ENCODE assay signal across 27 cellular contexts in genomic region chr7:4074994-4075393, GRCh38.
DNase-seq lines count a peak whose midpoint lies in the region; TF ChIP-seq lines count a peak whose summit lies in the region.
"Had no signal": no experiment of that assay in that cellular context is flagged by ENCODE, and none has a peak within 500 bp of the region (broad histone marks: within the 10 kb centered on the region; RNA-seq: fewer than 3 reads in every experiment).

No MANE protein-coding gene starts in this region.

- H3K4me3 Mint-ChIP-seq in Calu3 (ENCODE audit: low read depth, unreplicated experiment): no peak overlapping the region
- H3K4me3 Mint-ChIP-seq: CD4-positive, alpha-beta memory T cell; IgD-negative memory B cell; T-cell had no signal

- H3K4me1 Mint-ChIP-seq in Calu3 (ENCODE audit: low read depth, unreplicated experiment): no peaks in the 10 kb centered on the region
- H3K4me1 Mint-ChIP-seq: CD4-positive, alpha-beta memory T cell; IgD-negative memory B cell; T-cell had no signal

- no TSS peak for BruUV-seq in Calu3 (replicated peaks; lab: Mats Ljungman, UMichigan)

- DNase-seq in Calu3 (peak; percentile 65), D341Med (ENCODE audit: low spot score) (peak; percentile 13), WERI-Rb-1 (no peak), mucosa of gallbladder (ENCODE audit: low spot score) (peak; percentile 8)
- DNase-seq in activated CD4-positive, alpha-beta T cell treated with anti-CD3 and anti-CD28 coated beads for 4 hours: no peak
- no peak for DNase-seq in activated CD4-positive, CD25-positive, alpha-beta regulatory T cell treated with anti-CD3 and anti-CD28 coated beads, Interleukin-2, amount 50 U/mL, for 72 hours
- DNase-seq in activated naive CD4-positive, alpha-beta T cell (lab: John Stamatoyannopoulos, UW): no peak
- DNase-seq: C1 segment of cervical spinal cord; CD4-positive, alpha-beta memory T cell; COR-L47; DMS 273 treated with DMSO at 0.1 percent for 48 hours; DMS79; EL; GDM1; NCI-H1048; NCI-H1417 treated with DMSO at 0.1 percent for 48 hours; NCI-H1694 treated with DMSO at 0.1 percent for 48 hours; NCI-H2081; NCI-H524; NCI-H774; NK-92 treated with Interleukin-12 subunit alpha and Interleukin-12 subunit beta, amount 100 ng/mL, for 24 hours; PC-3; T-cell had no signal

- no peak overlapping the region for H3K4me3 ChIP-seq in WERI-Rb-1 (ENCODE audit: low read depth, low read length)
- H3K4me3 ChIP-seq: GM12878, HAP-1 had no signal

- intact Hi-C loops in Calu3 (cut with micrococcal nuclease; ENCODE audit: unreplicated experiment): no loop called here

- H3K27me3 Mint-ChIP-seq in Calu3 (ENCODE audit: unreplicated experiment): no peaks in the 10 kb centered on the region

- no peak overlapping the region for H3K27ac ChIP-seq in WERI-Rb-1
- H3K27ac ChIP-seq: KMS-11 had no signal

- no peaks in the 10 kb centered on the region for H3K27me3 ChIP-seq in WERI-Rb-1 (ENCODE audit: insufficient read depth, low read depth, severe bottlenecking)

- H3K9me3 Mint-ChIP-seq in Calu3 (ENCODE audit: low read depth, unreplicated experiment): no peaks in the 10 kb centered on the region
- H3K9me3 Mint-ChIP-seq: T-cell had no signal

- H3K27ac Mint-ChIP-seq in Calu3 (ENCODE audit: unreplicated experiment): no peak overlapping the region
- H3K27ac Mint-ChIP-seq: IgD-negative memory B cell, T-cell had no signal

- CTCF ChIA-PET in Calu3 (lab: Charles Lee): interaction anchor here (0.7 to 1.6 kb wide), 2 partner anchors 153 to 354 kb away, joined by 3 to 5 read pairs; no protein-coding TSS in a partner anchor

- no peaks in the 10 kb centered on the region; the same call in 1 of the 2 replicates for H3K36me3 ChIP-seq in WERI-Rb-1
- H3K36me3 ChIP-seq: HAP-1 had no signal

- H3K36me3 Mint-ChIP-seq in Calu3 (ENCODE audit: insufficient read depth, unreplicated experiment): no peaks in the 10 kb centered on the region
- H3K36me3 Mint-ChIP-seq: CD4-positive, alpha-beta memory T cell; IgD-negative memory B cell; T-cell had no signal

- peak; percentile 71 for TF ChIP-seq CTCF in Calu3 (IDR thresholded peaks at IDR 0.05; ENCODE audit: unreplicated experiment)
- 0 out of 2 replicates have a peak, but pooled peaks have one; percentile 3 for TF ChIP-seq CTCF in WERI-Rb-1 (IDR thresholded peaks at IDR 0.05; ENCODE audit: low read depth, low read length)

- no peaks in the 10 kb centered on the region for H3K9me3 ChIP-seq in WERI-Rb-1 (ENCODE audit: severe bottlenecking)
- H3K9me3 ChIP-seq: HAP-1 had no signal

Comparison
In these comparisons a context has a peak if more than half of its experiments do, and no peak if none do; other contexts are left out.
1. DNase-seq: peak in Calu3 (single experiment), D341Med (single experiment) and mucosa of gallbladder (single experiment); none in WERI-Rb-1 (single experiment), activated CD4-positive, alpha-beta T cell treated with anti-CD3 and anti-CD28 coated beads for 4 hours (0 of 2), activated CD4-positive, CD25-positive, alpha-beta regulatory T cell treated with anti-CD3 and anti-CD28 coated beads, Interleukin-2, amount 50 U/mL, for 72 hours (single experiment) and activated naive CD4-positive, alpha-beta T cell (0 of 4).